1 cellular context compared by ENCODE assay signal in genomic region chr2:174074831-174075230, GRCh38.
A peak's percentile ranks its signal among the peaks of the same experiment; 100 is the strongest.
TF ChIP-seq lines count a peak whose summit lies in the region.

No MANE protein-coding gene starts in this region.

TF ChIP-seq in K562, 482 proteins besides CTCF, POLR2A, EP300 and RAD21 (continued from another document and continues in another):
- TF ChIP-seq MGA (IDR thresholded peaks at IDR 0.05) = no peak
- TF ChIP-seq STAT5B (CRISPR knock-in tag; IDR thresholded peaks at IDR 0.05) = no peak
- TF ChIP-seq ZNF639 (CRISPR knock-in tag; conservative IDR thresholded peaks at IDR 0.05 in 1 of 2, IDR thresholded peaks at IDR 0.05 in 1 of 2) = peak in 1 of 2 experiments; percentile 67; a peak in 2 of 4 replicates
- peak; percentile 92 for TF ChIP-seq KLF16 (IDR thresholded peaks at IDR 0.05)
- TF ChIP-seq NCOA1 (IDR thresholded peaks at IDR 0.05; ENCODE audit: low read depth) = peak; percentile 74; the same call in 1 of the 2 replicates
- no peak for TF ChIP-seq ZNF431 (CRISPR knock-in tag; IDR thresholded peaks at IDR 0.05)
- peak; percentile 40; the same call in 1 of the 2 replicates for TF ChIP-seq ZNF197 (CRISPR knock-in tag; IDR thresholded peaks at IDR 0.05; ENCODE audit: low read depth)
- peak; percentile 98 for TF ChIP-seq TAL1 (IDR thresholded peaks at IDR 0.05)
- no peak for TF ChIP-seq KLF13 (tag; IDR thresholded peaks at IDR 0.05; ENCODE audit: borderline replicate concordance, low read depth)
- TF ChIP-seq ZNF740 (CRISPR knock-in tag; IDR thresholded peaks at IDR 0.05) = no peak
- no peak for TF ChIP-seq ZNF740 (tag; IDR thresholded peaks at IDR 0.05)
- no peak for TF ChIP-seq MXI1 (IDR thresholded peaks at IDR 0.05; ENCODE audit: low read depth, low read length)
- TF ChIP-seq FOXK1 (CRISPR knock-in tag; IDR thresholded peaks at IDR 0.05; ENCODE audit: borderline replicate concordance) = no peak
- TF ChIP-seq ZBTB11 (CRISPR knock-in tag; IDR thresholded peaks at IDR 0.05) = peak in 1 of 3 experiments; percentile 68; a peak in 1 of 6 replicates
- TF ChIP-seq CHD1 (IDR thresholded peaks at IDR 0.05; ENCODE audit: low read length) = no peak
- TF ChIP-seq ZBTB1 (CRISPR knock-in tag; IDR thresholded peaks at IDR 0.05; ENCODE audit: borderline replicate concordance, low read depth) = no peak
- no peak for TF ChIP-seq ZNF134 (CRISPR knock-in tag; conservative IDR thresholded peaks at IDR 0.05)
- no peak for TF ChIP-seq ZNF707 (CRISPR knock-in tag; conservative IDR thresholded peaks at IDR 0.05)
- TF ChIP-seq MBD1 (CRISPR knock-in tag; IDR thresholded peaks at IDR 0.05) = no peak
- TF ChIP-seq ZBED1 (IDR thresholded peaks at IDR 0.05) = peak; percentile 67; the same call in 1 of the 2 replicates
- TF ChIP-seq SMARCC2 (IDR thresholded peaks at IDR 0.05; ENCODE audit: low read depth) = peak; percentile 89; the same call in 1 of the 2 replicates
- no peak for TF ChIP-seq TRIM28 (IDR thresholded peaks at IDR 0.05)
- no peak for TF ChIP-seq FOXJ3 (CRISPR knock-in tag; IDR thresholded peaks at IDR 0.05)
- TF ChIP-seq ZNF140 (CRISPR knock-in tag; IDR thresholded peaks at IDR 0.05) = no peak
- no peak for TF ChIP-seq CEBPB (tag; IDR thresholded peaks at IDR 0.05)
- TF ChIP-seq SFPQ (IDR thresholded peaks at IDR 0.05; ENCODE audit: low read depth, low read length) = no peak
- no peak for TF ChIP-seq NELFE (IDR thresholded peaks at IDR 0.05; ENCODE audit: insufficient read depth, insufficient read length)
- no peak for TF ChIP-seq ZNF12 (CRISPR knock-in tag; IDR thresholded peaks at IDR 0.05)
- peak in 1 of 2 experiments; percentile 70; a peak in 3 of 4 replicates for TF ChIP-seq FOXK2 (conservative IDR thresholded peaks at IDR 0.05 in 1 of 2, IDR thresholded peaks at IDR 0.05 in 1 of 2; ENCODE audit: low read depth in 2 of 2)
- peak; percentile 70 for TF ChIP-seq SMAD1 (IDR thresholded peaks at IDR 0.05; ENCODE audit: low read depth, low read length, partially characterized antibody)
- no peak for TF ChIP-seq E2F4 (CRISPR knock-in tag; IDR thresholded peaks at IDR 0.05; ENCODE audit: low read depth)
- TF ChIP-seq SIN3A (IDR thresholded peaks at IDR 0.05; ENCODE audit: borderline replicate concordance in 2 of 2, control insufficient read depth in 1 of 2, low read depth in 2 of 2, low read length in 2 of 2) = no peak
- no peak for TF ChIP-seq SNRNP70 (optimal IDR thresholded peaks at IDR 0.05; ENCODE audit: low read depth, low read length)
- peak; percentile 88 for TF ChIP-seq LEF1 (IDR thresholded peaks at IDR 0.05)
- TF ChIP-seq GATA2 (CRISPR knock-in tag; IDR thresholded peaks at IDR 0.05) = peak; percentile 83
- TF ChIP-seq KLF10 (CRISPR knock-in tag; IDR thresholded peaks at IDR 0.05) = no peak
- TF ChIP-seq JUN (IDR thresholded peaks at IDR 0.05; ENCODE audit: borderline replicate concordance, low read depth, low read length) = peak; percentile 49; the same call in 1 of the 2 replicates
- TF ChIP-seq JUN (CRISPR knock-in tag; IDR thresholded peaks at IDR 0.05; ENCODE audit: borderline replicate concordance) = no peak
- no peak for TF ChIP-seq SRF (CRISPR knock-in tag; IDR thresholded peaks at IDR 0.05)
- TF ChIP-seq TGIF2 (CRISPR knock-in tag; IDR thresholded peaks at IDR 0.05) = no peak
- TF ChIP-seq KDM1A (IDR thresholded peaks at IDR 0.05) = peak; percentile 67 to 71
- peak; percentile 89 for TF ChIP-seq DMBX1 (CRISPR knock-in tag; IDR thresholded peaks at IDR 0.05; ENCODE audit: borderline replicate concordance)
- TF ChIP-seq WHSC1 (IDR thresholded peaks at IDR 0.05; ENCODE audit: low read length) = no peak
- TF ChIP-seq HLTF (IDR thresholded peaks at IDR 0.05) = no peak
